In the genomic region with DNA sequence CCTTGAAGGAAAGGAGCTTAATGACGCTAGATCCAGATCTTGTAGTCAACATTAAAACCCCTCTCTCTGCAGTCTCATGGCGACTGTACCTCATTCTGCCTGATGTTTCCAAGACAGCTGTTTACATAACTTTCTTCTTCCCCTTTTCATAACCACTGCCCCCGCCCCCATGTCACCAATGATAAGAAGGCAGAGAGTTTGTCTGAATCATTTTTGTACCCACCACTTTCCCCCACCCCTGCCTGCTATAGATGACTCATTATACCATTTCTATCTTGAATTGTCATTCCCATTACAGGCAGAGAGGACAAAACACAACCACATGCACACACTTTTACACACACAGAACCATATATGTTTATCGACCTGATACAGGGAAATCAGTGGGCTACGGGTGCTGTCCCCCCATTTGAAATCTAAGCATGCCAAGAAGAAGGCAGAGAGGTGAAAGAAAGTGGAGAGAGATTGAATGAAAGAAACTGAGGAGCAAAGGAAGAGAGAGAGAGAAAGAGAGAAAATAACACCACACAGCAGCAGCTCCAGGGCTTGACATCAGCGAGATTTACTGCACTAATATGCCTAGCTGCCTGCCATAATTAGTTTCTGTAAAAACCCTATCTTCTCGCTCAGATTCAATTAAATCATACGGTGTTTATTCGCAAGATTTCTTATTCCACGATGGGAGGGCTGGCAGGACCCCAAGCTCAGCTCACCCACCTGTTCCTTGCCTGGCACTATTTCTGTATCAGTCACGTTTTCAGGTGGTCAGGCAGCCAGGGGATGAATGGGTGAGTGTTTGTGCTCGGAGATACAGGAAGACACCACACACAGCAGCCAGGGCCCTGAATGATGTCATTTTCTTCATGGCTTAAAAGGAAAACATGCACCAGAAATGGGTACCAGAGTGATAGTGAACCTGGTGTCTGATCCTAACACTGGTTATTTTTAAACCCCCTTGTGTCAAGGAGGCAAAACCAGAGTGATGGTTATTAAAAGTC, we compare ENCODE assay signal across 1 cellular context.
A peak's percentile ranks its signal among the peaks of the same experiment; 100 is the strongest.
TF ChIP-seq lines count a peak whose summit lies in the region.

No MANE protein-coding gene starts in this region.

TF ChIP-seq in HEK293, 187 proteins besides CTCF, POLR2A, EP300 and RAD21 (continued from another document):
- TF ChIP-seq, protein P1, sequence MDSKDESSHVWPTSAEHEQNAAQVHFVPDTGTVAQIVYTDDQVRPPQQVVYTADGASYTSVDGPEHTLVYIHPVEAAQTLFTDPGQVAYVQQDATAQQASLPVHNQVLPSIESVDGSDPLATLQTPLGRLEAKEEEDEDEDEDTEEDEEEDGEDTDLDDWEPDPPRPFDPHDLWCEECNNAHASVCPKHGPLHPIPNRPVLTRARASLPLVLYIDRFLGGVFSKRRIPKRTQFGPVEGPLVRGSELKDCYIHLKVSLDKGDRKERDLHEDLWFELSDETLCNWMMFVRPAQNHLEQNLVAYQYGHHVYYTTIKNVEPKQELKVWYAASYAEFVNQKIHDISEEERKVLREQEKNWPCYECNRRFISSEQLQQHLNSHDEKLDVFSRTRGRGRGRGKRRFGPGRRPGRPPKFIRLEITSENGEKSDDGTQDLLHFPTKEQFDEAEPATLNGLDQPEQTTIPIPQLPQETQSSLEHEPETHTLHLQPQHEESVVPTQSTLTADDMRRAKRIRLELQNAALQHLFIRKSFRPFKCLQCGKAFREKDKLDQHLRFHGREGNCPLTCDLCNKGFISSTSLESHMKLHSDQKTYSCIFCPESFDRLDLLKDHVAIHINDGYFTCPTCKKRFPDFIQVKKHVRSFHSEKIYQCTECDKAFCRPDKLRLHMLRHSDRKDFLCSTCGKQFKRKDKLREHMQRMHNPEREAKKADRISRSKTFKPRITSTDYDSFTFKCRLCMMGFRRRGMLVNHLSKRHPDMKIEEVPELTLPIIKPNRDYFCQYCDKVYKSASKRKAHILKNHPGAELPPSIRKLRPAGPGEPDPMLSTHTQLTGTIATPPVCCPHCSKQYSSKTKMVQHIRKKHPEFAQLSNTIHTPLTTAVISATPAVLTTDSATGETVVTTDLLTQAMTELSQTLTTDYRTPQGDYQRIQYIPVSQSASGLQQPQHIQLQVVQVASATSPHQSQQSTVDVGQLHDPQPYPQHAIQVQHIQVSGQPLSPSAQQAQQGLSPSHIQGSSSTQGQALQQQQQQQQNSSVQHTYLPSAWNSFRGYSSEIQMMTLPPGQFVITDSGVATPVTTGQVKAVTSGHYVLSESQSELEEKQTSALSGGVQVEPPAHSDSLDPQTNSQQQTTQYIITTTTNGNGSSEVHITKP (tag by site-specific recombination; IDR thresholded peaks at IDR 0.05) = no peak
- peak; percentile 68 for TF ChIP-seq ZFHX2 (tag by site-specific recombination; conservative IDR thresholded peaks at IDR 0.05)
- TF ChIP-seq SCRT2 (tag by site-specific recombination; IDR thresholded peaks at IDR 0.05) = peak; percentile 51
- no peak for TF ChIP-seq ZNF175 (tag by site-specific recombination; IDR thresholded peaks at IDR 0.05)
- TF ChIP-seq BCL11B (tag by site-specific recombination; IDR thresholded peaks at IDR 0.05; ENCODE audit: low read depth) = no peak
- no peak for TF ChIP-seq ZNF248 (tag by site-specific recombination; IDR thresholded peaks at IDR 0.05)
- no peak for TF ChIP-seq ZNF266 (tag by site-specific recombination; IDR thresholded peaks at IDR 0.05; ENCODE audit: low read depth)
- no peak for TF ChIP-seq ZNF202 (tag by site-specific recombination; IDR thresholded peaks at IDR 0.05; ENCODE audit: borderline replicate concordance)
- TF ChIP-seq ZNF26 (tag by site-specific recombination; IDR thresholded peaks at IDR 0.05) = no peak
- TF ChIP-seq BCL11A (tag by site-specific recombination; IDR thresholded peaks at IDR 0.05; ENCODE audit: low read depth) = no peak
- TF ChIP-seq ZNF776 (tag by site-specific recombination; IDR thresholded peaks at IDR 0.05; ENCODE audit: borderline replicate concordance) = no peak
- no peak for TF ChIP-seq ZNF433 (tag by site-specific recombination; IDR thresholded peaks at IDR 0.05; ENCODE audit: low read depth)
- TF ChIP-seq ATF2 (tag by site-specific recombination; IDR thresholded peaks at IDR 0.05; ENCODE audit: low read depth) = peak; percentile 79
- no peak for TF ChIP-seq ZBTB26 (tag by site-specific recombination; optimal IDR thresholded peaks at IDR 0.05)
- no peak for TF ChIP-seq ZSCAN16 (tag by site-specific recombination; IDR thresholded peaks at IDR 0.05)
- peak; percentile 67 for TF ChIP-seq ZNF335 (tag by site-specific recombination; conservative IDR thresholded peaks at IDR 0.05)
- TF ChIP-seq, protein P2, sequence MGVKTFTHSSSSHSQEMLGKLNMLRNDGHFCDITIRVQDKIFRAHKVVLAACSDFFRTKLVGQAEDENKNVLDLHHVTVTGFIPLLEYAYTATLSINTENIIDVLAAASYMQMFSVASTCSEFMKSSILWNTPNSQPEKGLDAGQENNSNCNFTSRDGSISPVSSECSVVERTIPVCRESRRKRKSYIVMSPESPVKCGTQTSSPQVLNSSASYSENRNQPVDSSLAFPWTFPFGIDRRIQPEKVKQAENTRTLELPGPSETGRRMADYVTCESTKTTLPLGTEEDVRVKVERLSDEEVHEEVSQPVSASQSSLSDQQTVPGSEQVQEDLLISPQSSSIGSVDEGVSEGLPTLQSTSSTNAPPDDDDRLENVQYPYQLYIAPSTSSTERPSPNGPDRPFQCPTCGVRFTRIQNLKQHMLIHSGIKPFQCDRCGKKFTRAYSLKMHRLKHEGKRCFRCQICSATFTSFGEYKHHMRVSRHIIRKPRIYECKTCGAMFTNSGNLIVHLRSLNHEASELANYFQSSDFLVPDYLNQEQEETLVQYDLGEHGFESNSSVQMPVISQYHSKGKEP (tag by site-specific recombination; IDR thresholded peaks at IDR 0.05) = no peak
- TF ChIP-seq ZNF404 (tag by site-specific recombination; IDR thresholded peaks at IDR 0.05) = no peak
- no peak for TF ChIP-seq PRDM1 (tag by site-specific recombination; IDR thresholded peaks at IDR 0.05)
- TF ChIP-seq, protein P3, sequence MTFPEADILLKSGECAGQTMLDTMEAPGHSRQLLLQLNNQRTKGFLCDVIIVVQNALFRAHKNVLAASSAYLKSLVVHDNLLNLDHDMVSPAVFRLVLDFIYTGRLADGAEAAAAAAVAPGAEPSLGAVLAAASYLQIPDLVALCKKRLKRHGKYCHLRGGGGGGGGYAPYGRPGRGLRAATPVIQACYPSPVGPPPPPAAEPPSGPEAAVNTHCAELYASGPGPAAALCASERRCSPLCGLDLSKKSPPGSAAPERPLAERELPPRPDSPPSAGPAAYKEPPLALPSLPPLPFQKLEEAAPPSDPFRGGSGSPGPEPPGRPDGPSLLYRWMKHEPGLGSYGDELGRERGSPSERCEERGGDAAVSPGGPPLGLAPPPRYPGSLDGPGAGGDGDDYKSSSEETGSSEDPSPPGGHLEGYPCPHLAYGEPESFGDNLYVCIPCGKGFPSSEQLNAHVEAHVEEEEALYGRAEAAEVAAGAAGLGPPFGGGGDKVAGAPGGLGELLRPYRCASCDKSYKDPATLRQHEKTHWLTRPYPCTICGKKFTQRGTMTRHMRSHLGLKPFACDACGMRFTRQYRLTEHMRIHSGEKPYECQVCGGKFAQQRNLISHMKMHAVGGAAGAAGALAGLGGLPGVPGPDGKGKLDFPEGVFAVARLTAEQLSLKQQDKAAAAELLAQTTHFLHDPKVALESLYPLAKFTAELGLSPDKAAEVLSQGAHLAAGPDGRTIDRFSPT (tag by site-specific recombination; IDR thresholded peaks at IDR 0.05) = 0 out of 2 replicates have a peak, but pooled peaks have one; percentile 22
- peak; percentile 34; the same call in 1 of the 2 replicates for TF ChIP-seq ZNF366 (tag by site-specific recombination; conservative IDR thresholded peaks at IDR 0.05)
- no peak for TF ChIP-seq ZBTB48 (tag by site-specific recombination; IDR thresholded peaks at IDR 0.05)
- peak; percentile 81 for TF ChIP-seq ZSCAN4 (tag by site-specific recombination; IDR thresholded peaks at IDR 0.05)
- no peak for TF ChIP-seq ZNF324 (tag by site-specific recombination; IDR thresholded peaks at IDR 0.05)
- no peak for TF ChIP-seq ZNF311 (tag by site-specific recombination; IDR thresholded peaks at IDR 0.05; ENCODE audit: borderline replicate concordance)
- TF ChIP-seq, protein P4, sequence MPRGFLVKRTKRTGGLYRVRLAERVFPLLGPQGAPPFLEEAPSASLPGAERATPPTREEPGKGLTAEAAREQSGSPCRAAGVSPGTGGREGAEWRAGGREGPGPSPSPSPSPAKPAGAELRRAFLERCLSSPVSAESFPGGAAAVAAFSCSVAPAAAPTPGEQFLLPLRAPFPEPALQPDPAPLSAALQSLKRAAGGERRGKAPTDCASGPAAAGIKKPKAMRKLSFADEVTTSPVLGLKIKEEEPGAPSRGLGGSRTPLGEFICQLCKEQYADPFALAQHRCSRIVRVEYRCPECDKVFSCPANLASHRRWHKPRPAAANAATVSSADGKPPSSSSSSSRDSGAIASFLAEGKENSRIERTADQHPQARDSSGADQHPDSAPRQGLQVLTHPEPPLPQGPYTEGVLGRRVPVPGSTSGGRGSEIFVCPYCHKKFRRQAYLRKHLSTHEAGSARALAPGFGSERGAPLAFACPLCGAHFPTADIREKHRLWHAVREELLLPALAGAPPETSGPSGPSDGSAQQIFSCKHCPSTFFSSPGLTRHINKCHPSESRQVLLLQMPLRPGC (tag by site-specific recombination; IDR thresholded peaks at IDR 0.05) = no peak
- no peak for TF ChIP-seq GFI1B (tag by site-specific recombination; IDR thresholded peaks at IDR 0.05)
- TF ChIP-seq, protein P5, sequence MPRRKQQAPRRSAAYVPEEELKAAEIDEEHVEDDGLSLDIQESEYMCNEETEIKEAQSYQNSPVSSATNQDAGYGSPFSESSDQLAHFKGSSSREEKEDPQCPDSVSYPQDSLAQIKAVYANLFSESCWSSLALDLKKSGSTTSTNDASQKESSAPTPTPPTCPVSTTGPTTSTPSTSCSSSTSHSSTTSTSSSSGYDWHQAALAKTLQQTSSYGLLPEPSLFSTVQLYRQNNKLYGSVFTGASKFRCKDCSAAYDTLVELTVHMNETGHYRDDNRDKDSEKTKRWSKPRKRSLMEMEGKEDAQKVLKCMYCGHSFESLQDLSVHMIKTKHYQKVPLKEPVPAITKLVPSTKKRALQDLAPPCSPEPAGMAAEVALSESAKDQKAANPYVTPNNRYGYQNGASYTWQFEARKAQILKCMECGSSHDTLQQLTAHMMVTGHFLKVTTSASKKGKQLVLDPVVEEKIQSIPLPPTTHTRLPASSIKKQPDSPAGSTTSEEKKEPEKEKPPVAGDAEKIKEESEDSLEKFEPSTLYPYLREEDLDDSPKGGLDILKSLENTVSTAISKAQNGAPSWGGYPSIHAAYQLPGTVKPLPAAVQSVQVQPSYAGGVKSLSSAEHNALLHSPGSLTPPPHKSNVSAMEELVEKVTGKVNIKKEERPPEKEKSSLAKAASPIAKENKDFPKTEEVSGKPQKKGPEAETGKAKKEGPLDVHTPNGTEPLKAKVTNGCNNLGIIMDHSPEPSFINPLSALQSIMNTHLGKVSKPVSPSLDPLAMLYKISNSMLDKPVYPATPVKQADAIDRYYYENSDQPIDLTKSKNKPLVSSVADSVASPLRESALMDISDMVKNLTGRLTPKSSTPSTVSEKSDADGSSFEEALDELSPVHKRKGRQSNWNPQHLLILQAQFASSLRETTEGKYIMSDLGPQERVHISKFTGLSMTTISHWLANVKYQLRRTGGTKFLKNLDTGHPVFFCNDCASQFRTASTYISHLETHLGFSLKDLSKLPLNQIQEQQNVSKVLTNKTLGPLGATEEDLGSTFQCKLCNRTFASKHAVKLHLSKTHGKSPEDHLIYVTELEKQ (tag by site-specific recombination; IDR thresholded peaks at IDR 0.05; ENCODE audit: borderline replicate concordance) = no peak
- TF ChIP-seq ZNF544 (tag by site-specific recombination; IDR thresholded peaks at IDR 0.05) = no peak
- TF ChIP-seq GLIS1 (tag by site-specific recombination; IDR thresholded peaks at IDR 0.05) = no peak
- TF ChIP-seq ZNF394 (tag by site-specific recombination; IDR thresholded peaks at IDR 0.05; ENCODE audit: borderline replicate concordance) = no peak
- TF ChIP-seq ZNF501 (tag by site-specific recombination; IDR thresholded peaks at IDR 0.05) = no peak
- no peak for TF ChIP-seq ZNF10 (tag by site-specific recombination; IDR thresholded peaks at IDR 0.05)
- no peak for TF ChIP-seq ZNF214 (tag by site-specific recombination; IDR thresholded peaks at IDR 0.05; ENCODE audit: borderline replicate concordance)
- no peak for TF ChIP-seq ZNF624 (tag by site-specific recombination; IDR thresholded peaks at IDR 0.05)
TF ChIP-seq in HEK293: peak in this region for 13.
